Comparison of ENCODE assay signal across 1 cellular context in the genomic region with DNA sequence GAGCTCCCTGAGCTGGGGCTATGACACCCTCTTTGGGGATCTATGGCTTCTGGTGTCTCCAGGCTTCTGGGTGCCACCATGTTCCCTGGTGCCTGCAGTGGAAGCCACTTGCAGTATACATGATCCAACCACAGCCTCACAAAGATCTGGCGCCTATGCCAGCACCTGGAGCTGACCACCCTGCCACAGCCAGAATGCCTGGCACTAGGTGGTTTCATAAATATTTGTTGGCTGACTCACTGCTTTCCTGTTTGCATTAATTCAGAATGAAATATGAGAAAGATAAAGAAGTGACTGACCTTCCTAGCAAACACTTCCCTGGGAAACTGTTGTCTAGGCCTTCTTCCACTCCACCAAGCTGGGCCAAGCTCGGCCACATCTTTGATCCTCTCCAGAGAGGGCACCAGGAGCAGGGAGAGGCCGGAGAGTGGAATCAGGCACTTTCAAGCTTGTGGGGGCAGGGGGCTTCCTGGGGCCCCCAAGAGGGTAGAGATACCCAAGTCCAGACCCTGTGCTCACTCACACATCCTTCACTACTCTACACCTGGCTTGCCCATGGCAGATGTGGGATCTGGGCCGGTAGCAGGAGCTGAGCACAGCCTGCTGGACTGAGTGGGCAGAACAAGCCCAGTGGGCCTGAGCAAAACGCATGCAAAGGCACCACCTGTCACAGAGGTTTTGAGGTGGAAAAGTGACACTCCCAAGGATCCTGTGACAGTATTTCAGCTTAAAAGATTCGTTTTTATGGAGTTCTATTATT.
TF ChIP-seq lines count a peak whose summit lies in the region.

No MANE protein-coding gene starts in this region.

TF ChIP-seq in IMR-90, 13 proteins besides CTCF, POLR2A, EP300 and RAD21:
- TF ChIP-seq SMC3 (IDR thresholded peaks at IDR 0.05; ENCODE audit: low read depth, low read length) (no peak), BHLHE40 (IDR thresholded peaks at IDR 0.05; ENCODE audit: low read depth, low read length) (no peak), FOS (IDR thresholded peaks at IDR 0.05; ENCODE audit: low read depth, low read length) (no peak), MAFK (IDR thresholded peaks at IDR 0.05; ENCODE audit: low read depth, low read length) (no peak), RCOR1 (IDR thresholded peaks at IDR 0.05; ENCODE audit: insufficient replicate concordance, low read length) (no peak), CHD1 (IDR thresholded peaks at IDR 0.05; ENCODE audit: low read depth, low read length) (no peak), MXI1 (IDR thresholded peaks at IDR 0.05; ENCODE audit: borderline replicate concordance, low read depth, low read length) (no peak), NFE2L2 (IDR thresholded peaks at IDR 0.05; ENCODE audit: low read depth, low read length) (no peak), CEBPB (IDR thresholded peaks at IDR 0.05; ENCODE audit: low read depth, low read length) (no peak), RFX5 (IDR thresholded peaks at IDR 0.05; ENCODE audit: low read depth, low read length) (no peak), MAZ (IDR thresholded peaks at IDR 0.05; ENCODE audit: borderline replicate concordance, low read depth, low read length) (no peak)
- TF ChIP-seq, protein P1, sequence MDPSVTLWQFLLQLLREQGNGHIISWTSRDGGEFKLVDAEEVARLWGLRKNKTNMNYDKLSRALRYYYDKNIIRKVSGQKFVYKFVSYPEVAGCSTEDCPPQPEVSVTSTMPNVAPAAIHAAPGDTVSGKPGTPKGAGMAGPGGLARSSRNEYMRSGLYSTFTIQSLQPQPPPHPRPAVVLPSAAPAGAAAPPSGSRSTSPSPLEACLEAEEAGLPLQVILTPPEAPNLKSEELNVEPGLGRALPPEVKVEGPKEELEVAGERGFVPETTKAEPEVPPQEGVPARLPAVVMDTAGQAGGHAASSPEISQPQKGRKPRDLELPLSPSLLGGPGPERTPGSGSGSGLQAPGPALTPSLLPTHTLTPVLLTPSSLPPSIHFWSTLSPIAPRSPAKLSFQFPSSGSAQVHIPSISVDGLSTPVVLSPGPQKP (IDR thresholded peaks at IDR 0.05; ENCODE audit: borderline replicate concordance, low read depth, low read length) = no peak
- TF ChIP-seq, protein P2, sequence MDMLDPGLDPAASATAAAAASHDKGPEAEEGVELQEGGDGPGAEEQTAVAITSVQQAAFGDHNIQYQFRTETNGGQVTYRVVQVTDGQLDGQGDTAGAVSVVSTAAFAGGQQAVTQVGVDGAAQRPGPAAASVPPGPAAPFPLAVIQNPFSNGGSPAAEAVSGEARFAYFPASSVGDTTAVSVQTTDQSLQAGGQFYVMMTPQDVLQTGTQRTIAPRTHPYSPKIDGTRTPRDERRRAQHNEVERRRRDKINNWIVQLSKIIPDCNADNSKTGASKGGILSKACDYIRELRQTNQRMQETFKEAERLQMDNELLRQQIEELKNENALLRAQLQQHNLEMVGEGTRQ (IDR thresholded peaks at IDR 0.05; ENCODE audit: low read depth, low read length) = no peak
